ENCODE assay signal across 14 cellular contexts in the genomic region with DNA sequence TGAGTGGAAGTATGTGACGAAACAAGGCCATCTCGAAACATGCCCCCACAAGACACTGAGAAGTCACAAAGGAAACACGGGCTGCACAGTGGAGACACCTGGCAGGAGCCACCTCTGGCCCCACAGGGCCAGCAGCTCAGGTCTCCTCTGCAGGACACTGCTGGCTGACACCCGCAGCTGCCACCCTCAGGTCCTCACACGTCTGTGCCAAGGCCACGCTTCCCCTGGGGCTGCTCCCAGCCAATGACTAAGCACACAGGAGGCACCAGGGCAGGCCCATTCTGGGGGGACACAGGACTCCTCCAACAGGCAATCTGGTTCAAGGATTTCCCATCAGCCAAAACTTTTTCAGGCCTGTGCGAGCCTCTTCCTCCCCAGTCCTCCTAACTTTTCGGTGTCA. TPM values are rescaled to one million over a fixed set of nuclear protein-coding genes. Genes with fewer than 3 reads are reported as not detected.
A peak's percentile ranks its signal among the peaks of the same experiment; 100 is the strongest.
DNase-seq lines count a peak whose midpoint lies in the region; ATAC-seq and TF ChIP-seq lines count a peak whose summit lies in the region.
"Had no signal": no experiment of that assay in that cellular context is flagged by ENCODE, and none has a peak within 500 bp of the region (broad histone marks: within the 10 kb centered on the region; RNA-seq: fewer than 3 reads in every experiment).

No MANE protein-coding gene starts in this region.

- H3K27ac Mint-ChIP-seq in activated CD8-positive, alpha-beta T cell treated with anti-CD3 and anti-CD28 coated beads, Interleukin-2, amount 10 ng/mL, durations not matched to agents 7 days and 5 days, result peak overlapping the region; percentile 7
- no peak overlapping the region for H3K27ac Mint-ChIP-seq in glutamatergic neuron (ENCODE audit: unreplicated experiment)

- no peak for DNase-seq in activated CD8-positive, alpha-beta T cell treated with anti-CD3 and anti-CD28 coated beads, Interleukin-2, amount 10 ng/mL, durations not matched to agents 7 days and 5 days
- DNase-seq in foreskin keratinocyte (peak in 1 of 2 donors; percentile 18), myocyte (ENCODE audit: low read depth) (peak; percentile 53), left lung (no peak), glutamatergic neuron (no peak)
- no peak for DNase-seq in effector CD8-positive, alpha-beta T cell (lab: John Stamatoyannopoulos, UW)
- DNase-seq: Karpas-422, NCI-H1417, NCI-H2029, NCI-H510A treated with DMSO at 0.1 percent for 48 hours had no signal

- POLR2A ChIA-PET in activated CD8-positive, alpha-beta T cell treated with anti-CD3 and anti-CD28 coated beads, Interleukin-2, amount 10 ng/mL, durations not matched to agents 7 days and 5 days (lab: Charles Lee), result no interaction called here

- H3K4me1 ChIP-seq in BLaER1 (peaks cover 32% of the 10 kb centered on the region), foreskin keratinocyte (peaks cover 4% of the 10 kb centered on the region), left lung (peaks cover 0 to 19% of the 10 kb centered on the region in 2 donors)

- CTCF ChIA-PET in activated CD8-positive, alpha-beta T cell treated with anti-CD3 and anti-CD28 coated beads, Interleukin-2, amount 10 ng/mL, durations not matched to agents 7 days and 5 days (lab: Charles Lee), result interaction anchor here (0.8 to 3.0 kb wide), 7 partner anchors 9 to 107 kb away, joined by 3 to 16 read pairs (median 4); a partner anchor contains a TSS

- H3K9me3 Mint-ChIP-seq in activated CD8-positive, alpha-beta T cell treated with anti-CD3 and anti-CD28 coated beads, Interleukin-2, amount 10 ng/mL, durations not matched to agents 7 days and 5 days (ENCODE audit: insufficient read depth), result no peaks in the 10 kb centered on the region
- H3K9me3 Mint-ChIP-seq in glutamatergic neuron (ENCODE audit: unreplicated experiment), result no peaks in the 10 kb centered on the region

- no peak for TF ChIP-seq CTCF in foreskin keratinocyte (conservative IDR thresholded peaks at IDR 0.05)
- no peak for TF ChIP-seq CTCF in left lung (IDR thresholded peaks at IDR 0.05)
- no peak for TF ChIP-seq CTCF in glutamatergic neuron (IDR thresholded peaks at IDR 0.05; ENCODE audit: partially characterized antibody, unreplicated experiment)

- H3K9ac ChIP-seq in BLaER1, result 0 out of 2 replicates have a peak overlapping the region, but pooled peaks have one; percentile 38

- intact Hi-C loops in left lung (cut with DNase I), result no loop called here

- no peak for ATAC-seq in activated CD8-positive, alpha-beta T cell treated with anti-CD3 and anti-CD28 coated beads, Interleukin-2, amount 10 ng/mL, durations not matched to agents 7 days and 5 days
- ATAC-seq in foreskin keratinocyte, result peak; percentile 66
- ATAC-seq in left lung, result no peak
- ATAC-seq in HG03135 (IDR thresholded peaks at IDR 0.05; ENCODE audit: unreplicated experiment), result no peak

- peaks cover 76% of the 10 kb centered on the region for H4K20me1 ChIP-seq in BLaER1

- H3K27ac ChIP-seq in BLaER1, result 0 out of 2 replicates have a peak overlapping the region, but pooled peaks have one; percentile 22
- no peak overlapping the region for H3K27ac ChIP-seq in foreskin keratinocyte
- no peak overlapping the region for H3K27ac ChIP-seq in left lung
- H3K27ac ChIP-seq: C4-2B had no signal

- H3K4me3 Mint-ChIP-seq in activated CD8-positive, alpha-beta T cell treated with anti-CD3 and anti-CD28 coated beads, Interleukin-2, amount 10 ng/mL, durations not matched to agents 7 days and 5 days, result no peak overlapping the region
- no peak overlapping the region for H3K4me3 Mint-ChIP-seq in glutamatergic neuron (ENCODE audit: unreplicated experiment)

- H3K36me3 Mint-ChIP-seq in activated CD8-positive, alpha-beta T cell treated with anti-CD3 and anti-CD28 coated beads, Interleukin-2, amount 10 ng/mL, durations not matched to agents 7 days and 5 days (ENCODE audit: low read depth), result peaks cover 40% of the 10 kb centered on the region
- H3K36me3 Mint-ChIP-seq in glutamatergic neuron (ENCODE audit: unreplicated experiment), result peaks cover 18% of the 10 kb centered on the region

- H3K4me2 ChIP-seq in BLaER1, result 0 out of 2 replicates have a peak overlapping the region, but pooled peaks have one; percentile 9

- H3K9me3 ChIP-seq in BLaER1 (no peaks in the 10 kb centered on the region), left lung (no peaks in the 10 kb centered on the region)

- H3K4me3 ChIP-seq in BLaER1, result no peak overlapping the region
- no peak overlapping the region for H3K4me3 ChIP-seq in left lung

- peaks cover 92% of the 10 kb centered on the region for H3K36me3 ChIP-seq in BLaER1
- H3K36me3 ChIP-seq in left lung, result peaks cover 0 to 74% of the 10 kb centered on the region in 2 donors

- no peaks in the 10 kb centered on the region for H3K27me3 ChIP-seq in BLaER1
- no peaks in the 10 kb centered on the region for H3K27me3 ChIP-seq in foreskin keratinocyte
- no peaks in the 10 kb centered on the region for H3K27me3 ChIP-seq in left lung

- H3K4me1 Mint-ChIP-seq in activated CD8-positive, alpha-beta T cell treated with anti-CD3 and anti-CD28 coated beads, Interleukin-2, amount 10 ng/mL, durations not matched to agents 7 days and 5 days (ENCODE audit: low read depth), result peaks cover 7% of the 10 kb centered on the region
- peaks cover under 1% of the 10 kb centered on the region for H3K4me1 Mint-ChIP-seq in glutamatergic neuron (ENCODE audit: low read depth, unreplicated experiment)

- no peaks in the 10 kb centered on the region for H3K27me3 Mint-ChIP-seq in activated CD8-positive, alpha-beta T cell treated with anti-CD3 and anti-CD28 coated beads, Interleukin-2, amount 10 ng/mL, durations not matched to agents 7 days and 5 days (ENCODE audit: low read depth)
- H3K27me3 Mint-ChIP-seq in glutamatergic neuron (ENCODE audit: unreplicated experiment), result peaks cover 3% of the 10 kb centered on the region

RNA-seq across cellular contexts. Expression of a gene that starts 36.4 kb away (rescaled TPM):
- total RNA-seq in activated CD8-positive, alpha-beta T cell treated with anti-CD3 and anti-CD28 coated beads, Interleukin-2, amount 10 ng/mL, durations not matched to agents 7 days and 5 days, result 10 to 100 TPM; 49.3 to 52.7 TPM
- 54.8 and 56.4 TPM in 2 replicates for total RNA-seq in foreskin keratinocyte
- 32.1 and 36.1 TPM in 2 replicates for polyA plus RNA-seq in foreskin keratinocyte
- 42.1 and 53.5 TPM in 2 replicates for total RNA-seq in myocyte
- 69.7 TPM for polyA plus RNA-seq in myocyte (2012)
- 100 to 1,000 TPM in 1 of 2 donors, 10 to 100 TPM in 1; 86.4 to 102 TPM for total RNA-seq in left lung
- total RNA-seq in glutamatergic neuron (ENCODE audit: unreplicated experiment), result 105 TPM

RNA-seq across cellular contexts. Expression of a gene that starts 37.8 kb away (rescaled TPM):
- not detected for total RNA-seq in activated CD8-positive, alpha-beta T cell treated with anti-CD3 and anti-CD28 coated beads, Interleukin-2, amount 10 ng/mL, durations not matched to agents 7 days and 5 days
- total RNA-seq in foreskin keratinocyte (not detected in 2 replicates), myocyte (not detected in 2 replicates), left lung (under 1 TPM in 1 of 2 donors, not detected in 1; 0.65 TPM), glutamatergic neuron (ENCODE audit: unreplicated experiment) (not detected)
- not detected in 2 replicates for polyA plus RNA-seq in foreskin keratinocyte
- 0.20 TPM for polyA plus RNA-seq in myocyte (2012)
- total RNA-seq: H4 had no signal
